ENCODE assay signal across 9 cellular contexts in the genomic region with DNA sequence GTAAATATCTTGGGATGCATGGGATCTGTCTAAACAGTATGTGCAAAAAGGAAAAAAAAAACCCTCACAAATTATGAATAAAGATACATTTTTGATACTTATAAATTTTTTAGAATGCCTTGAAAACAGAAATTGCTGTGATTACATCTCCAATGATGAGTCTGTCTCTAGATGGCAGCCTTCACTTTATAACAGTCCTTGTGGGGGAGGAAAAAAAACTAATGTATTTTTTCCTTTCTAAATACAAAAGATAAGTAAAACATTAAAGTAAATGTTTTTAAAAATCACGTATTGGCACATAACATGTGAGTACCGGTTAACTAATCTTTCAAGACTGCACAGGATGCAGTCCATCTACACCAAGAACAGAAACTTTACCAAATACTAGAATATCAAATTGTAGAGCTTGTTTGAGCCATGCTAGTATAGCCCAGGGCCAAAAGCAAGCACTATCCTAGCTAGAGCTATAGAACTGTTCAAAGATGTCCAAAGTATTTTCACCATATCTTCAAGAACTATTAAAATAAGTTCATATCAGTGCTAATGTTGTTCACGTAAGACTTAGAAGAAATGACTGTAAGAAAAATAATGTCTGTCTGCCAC.
A peak's percentile ranks its signal among the peaks of the same experiment; 100 is the strongest.
DNase-seq lines count a peak whose midpoint lies in the region; ATAC-seq and TF ChIP-seq lines count a peak whose summit lies in the region.
"Had no signal": no experiment of that assay in that cellular context is flagged by ENCODE, and none has a peak within 500 bp of the region (broad histone marks: within the 10 kb centered on the region; RNA-seq: fewer than 3 reads in every experiment).

No MANE protein-coding gene starts in this region.

- H4K20me1 ChIP-seq in fibroblast of lung (ENCODE audit: control insufficient read depth, extremely low read depth, insufficient read depth, low read length) = no peaks in the 10 kb centered on the region

- H3K4me3 ChIP-seq in fibroblast of lung (replicated peaks in 1 of 4; ENCODE audit: control extremely low read depth in 1 of 4, insufficient read depth in 1 of 4, low read depth in 3 of 4, low read length in 4 of 4) = no peak overlapping the region

- peaks cover 5% of the 10 kb centered on the region for H3K4me1 ChIP-seq in fibroblast of lung (ENCODE audit: control insufficient read depth, extremely low read depth, insufficient read depth, low read length)

- peak; percentile 21 for DNase-seq in NCI-H2171 treated with DMSO at 0.1 percent for 48 hours (lab: John Stamatoyannopoulos, UW)
- DNase-seq in NCI-H2171 (lab: John Stamatoyannopoulos, UW) = no peak
- DNase-seq in SK-MEL-5 (ENCODE audit: low read depth, low spot score) = peak; percentile 29
- DNase-seq in fibroblast of lung (ENCODE audit: low read depth in 2 of 2) = peak in 1 of 2 donors; percentile 61
- DNase-seq in pons (ENCODE audit: low spot score) = peak; percentile 79
- no peak for DNase-seq in GM10266 (ENCODE audit: extremely low spot score)
- no peak for DNase-seq in KG1 (lab: John Stamatoyannopoulos, UW)
- DNase-seq: NCI-H2029 had no signal

- H3K9ac ChIP-seq in fibroblast of lung (ENCODE audit: insufficient read depth, low read length) = no peak overlapping the region

- no peaks in the 10 kb centered on the region for H3K9me3 ChIP-seq in fibroblast of lung (ENCODE audit: control insufficient read depth, insufficient read depth, low read depth, low read length)

- H3K27ac ChIP-seq in fibroblast of lung (ENCODE audit: insufficient read depth, low read length) = no peak overlapping the region

- no peaks in the 10 kb centered on the region for H3K36me3 ChIP-seq in fibroblast of lung (ENCODE audit: control insufficient read depth, insufficient read depth, low read length)

- in situ Hi-C loops in SK-MEL-5 (cut with HindIII; ENCODE audit: low pct_unique_long_range_greater_than_20kb, low sequenced_read_pairs) = no loop called here

- TF ChIP-seq CTCF in fibroblast of lung (conservative IDR thresholded peaks at IDR 0.05 in 1 of 2, IDR thresholded peaks at IDR 0.05 in 1 of 2; ENCODE audit: low read depth in 1 of 2, low read length in 2 of 2) (peak; percentile 25 to 41), GM10266 (IDR thresholded peaks at IDR 0.05; ENCODE audit: control insufficient read depth, insufficient read depth, low read depth, missing control alignments) (no peak)

- no peaks in the 10 kb centered on the region for H3K79me2 ChIP-seq in fibroblast of lung (ENCODE audit: control insufficient read depth, insufficient read depth, low read length)

- H3K4me2 ChIP-seq in fibroblast of lung (ENCODE audit: extremely low read depth, insufficient read depth, low read length) = no peak overlapping the region

- no peak overlapping the region for H2AFZ ChIP-seq in fibroblast of lung (ENCODE audit: low read length)

- H3K27me3 ChIP-seq in fibroblast of lung (ENCODE audit: control insufficient read depth, insufficient read depth, low read length) = no peaks in the 10 kb centered on the region

- ATAC-seq in GM18498 (IDR thresholded peaks at IDR 0.05; ENCODE audit: unreplicated experiment) = no peak

Comparison
In these comparisons a context has a peak if more than half of its experiments do, and no peak if none do; other contexts are left out.
1. DNase-seq: peak in NCI-H2171 treated with DMSO at 0.1 percent for 48 hours (single experiment), SK-MEL-5 (single experiment) and pons (single experiment); none in NCI-H2171 (single experiment), GM10266 (single experiment) and KG1 (single experiment).